In the genomic region with DNA sequence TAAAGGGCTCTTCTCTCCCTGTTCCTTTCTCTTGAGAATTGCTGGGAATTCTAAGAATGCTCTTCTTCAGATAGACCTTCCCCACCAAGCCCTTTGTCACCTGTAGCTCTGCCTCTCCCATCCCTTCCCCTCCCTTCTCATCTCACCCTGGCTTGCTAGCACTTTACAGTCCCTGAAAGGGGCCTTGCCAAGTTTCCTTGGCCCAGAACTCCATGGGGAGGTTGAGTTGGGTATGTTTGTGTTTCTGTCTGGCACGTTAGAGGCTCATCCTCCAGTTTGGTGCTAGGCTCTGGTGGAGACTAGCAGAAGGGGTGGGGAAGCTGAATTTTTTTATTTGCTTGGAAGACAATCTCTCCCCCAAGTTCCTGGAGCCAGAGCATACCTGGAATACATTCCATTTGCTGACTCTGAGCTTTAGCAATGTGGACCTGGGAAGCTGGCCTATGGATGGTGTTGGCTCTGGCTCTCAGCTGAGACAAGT, we compare ENCODE assay signal across 19 cellular contexts. TPM values are rescaled to one million over a fixed set of nuclear protein-coding genes. Genes with fewer than 3 reads are reported as not detected.
DNase-seq lines count a peak whose midpoint lies in the region; ATAC-seq and TF ChIP-seq lines count a peak whose summit lies in the region.
"Had no signal": no experiment of that assay in that cellular context is flagged by ENCODE, and none has a peak within 500 bp of the region (broad histone marks: within the 10 kb centered on the region; RNA-seq: fewer than 3 reads in every experiment).

No MANE protein-coding gene starts in this region.

- H4K5ac ChIP-seq in mesendoderm (ENCODE audit: low read length), result no peak overlapping the region

- H3K4me3 ChIP-seq in endodermal cell (ENCODE audit: low read length) (no peak overlapping the region), mesendoderm (ENCODE audit: low read length) (no peak overlapping the region), aorta (ENCODE audit: low read length in 2 of 2) (no peak overlapping the region), gastrocnemius medialis (no peak overlapping the region)
- H3K4me3 ChIP-seq: testis had no signal

- 67% methylated on average over 1 of the region's 1 CpG; no CpG with 5 or more reads in 1 of the 2 experiments for WGBS in endodermal cell (ENCODE audit: insufficient coverage in 1 of 2, insufficient read length in 1 of 2), 2 experiments
- WGBS in mesendoderm (ENCODE audit: extremely low coverage, insufficient coverage, low lambda C conversion rate), result no CpG with 5 or more reads among the region's 1 CpG
- WGBS in aorta, 2 donors, result 25 to 29% methylated on average over 1 of the region's 1 CpG

- TF ChIP-seq CTCF in endodermal cell (conservative IDR thresholded peaks at IDR 0.05), result no peak
- no peak for TF ChIP-seq CTCF in gastrocnemius medialis (IDR thresholded peaks at IDR 0.05 in 4 of 5, conservative IDR thresholded peaks at IDR 0.05 in 1 of 5)

- H2BK120ac ChIP-seq in mesendoderm (ENCODE audit: low read depth, low read length), result no peak overlapping the region

- no peaks in the 10 kb centered on the region for H3K9me3 Mint-ChIP-seq in endodermal cell
- H3K9me3 Mint-ChIP-seq: CD4-positive, CD25-positive, alpha-beta regulatory T cell; effector memory CD8-positive, alpha-beta T cell; T-helper 2 cell treated with Interferon-gamma antibody and Interleukin-4, amounts not matched to agents 5 μg/mL and 100 μg/mL, for 36 hours had no signal

- ATAC-seq in aorta (ENCODE audit: low FRiP score), result no peak
- ATAC-seq in gastrocnemius medialis, result no peak
- ATAC-seq: effector memory CD8-positive, alpha-beta T cell had no signal

- no peak overlapping the region for H3K4ac ChIP-seq in mesendoderm (ENCODE audit: low read depth, low read length)

- no peak overlapping the region for H4K8ac ChIP-seq in mesendoderm (ENCODE audit: low read depth, low read length)

- peak overlapping the region; percentile 98 for H3K27ac Mint-ChIP-seq in endodermal cell
- H3K27ac Mint-ChIP-seq: activated naive CD8-positive, alpha-beta T cell; CD4-positive, CD25-positive, alpha-beta regulatory T cell; effector memory CD8-positive, alpha-beta T cell; T-helper 2 cell treated with Interferon-gamma antibody and Interleukin-4, amounts not matched to agents 5 μg/mL and 100 μg/mL, for 36 hours had no signal

- no peaks in the 10 kb centered on the region for H3K27me3 ChIP-seq in endodermal cell (ENCODE audit: control insufficient read depth, insufficient read depth, low read length, poor library complexity, severe bottlenecking)
- H3K27me3 ChIP-seq in mesendoderm (ENCODE audit: insufficient read depth, low read length, poor library complexity), result no peaks in the 10 kb centered on the region
- H3K27me3 ChIP-seq in aorta (ENCODE audit: control insufficient read depth in 1 of 2, insufficient read depth in 2 of 2, low read length in 1 of 2), result no peaks in the 10 kb centered on the region
- peaks cover 11 to 29% (median 16%) of the 10 kb centered on the region in 3 donors for H3K27me3 ChIP-seq in gastrocnemius medialis
- H3K27me3 ChIP-seq: testis had no signal

- H3K79me1 ChIP-seq in mesendoderm (ENCODE audit: low read length), result peaks cover 2% of the 10 kb centered on the region

- H3K4me3 Mint-ChIP-seq in endodermal cell, result no peak overlapping the region
- H3K4me3 Mint-ChIP-seq: activated naive CD8-positive, alpha-beta T cell; CD4-positive, CD25-positive, alpha-beta regulatory T cell; effector memory CD8-positive, alpha-beta T cell; T-helper 2 cell treated with Interferon-gamma antibody and Interleukin-4, amounts not matched to agents 5 μg/mL and 100 μg/mL, for 36 hours had no signal

- H3K4me1 Mint-ChIP-seq in endodermal cell, result peaks cover 44% of the 10 kb centered on the region

- H3K4me1 ChIP-seq in endodermal cell (ENCODE audit: control insufficient read depth, insufficient read depth, low read length), result peaks cover 18% of the 10 kb centered on the region
- H3K4me1 ChIP-seq in mesendoderm (ENCODE audit: control insufficient read depth, low read depth, low read length), result peaks cover 22% of the 10 kb centered on the region
- peaks cover 0 to 5% of the 10 kb centered on the region in 2 donors for H3K4me1 ChIP-seq in aorta (ENCODE audit: control insufficient read depth in 1 of 2, insufficient read depth in 2 of 2, low read length in 2 of 2)
- H3K4me1 ChIP-seq in gastrocnemius medialis, result peaks cover 8 to 13% of the 10 kb centered on the region in 2 donors

- no peak overlapping the region for H3K18ac ChIP-seq in mesendoderm (ENCODE audit: low read length)

- in situ Hi-C loops in gastrocnemius medialis (cut with MboI; ENCODE audit: low sequenced_read_pairs in 4 of 4), result no loop called here

- H3K56ac ChIP-seq in mesendoderm (ENCODE audit: low read length), result peak overlapping the region; percentile 40

- no peaks in the 10 kb centered on the region for H3K27me3 Mint-ChIP-seq in endodermal cell (ENCODE audit: insufficient read depth)
- H3K27me3 Mint-ChIP-seq: activated naive CD8-positive, alpha-beta T cell; CD4-positive, CD25-positive, alpha-beta regulatory T cell; effector memory CD8-positive, alpha-beta T cell had no signal

- H2BK15ac ChIP-seq in mesendoderm (replicated peaks; ENCODE audit: low read depth), result no peak overlapping the region

- H3K27ac ChIP-seq in endodermal cell (ENCODE audit: low read depth, low read length) (peak overlapping the region; percentile 65), mesendoderm (ENCODE audit: low read depth, low read length) (peak overlapping the region; percentile 32), aorta (ENCODE audit: low read depth in 1 of 2, low read length in 2 of 2) (no peak overlapping the region), gastrocnemius medialis (no peak overlapping the region)
- H3K27ac ChIP-seq: testis had no signal

- H3K9me3 ChIP-seq in endodermal cell (ENCODE audit: control insufficient read depth, low read length) (no peaks in the 10 kb centered on the region), aorta (ENCODE audit: control insufficient read depth, low read length) (no peaks in the 10 kb centered on the region), gastrocnemius medialis (no peaks in the 10 kb centered on the region)
- H3K9me3 ChIP-seq: testis had no signal

- H2AK5ac ChIP-seq in mesendoderm (ENCODE audit: low read length), result no peak overlapping the region

- no peak for TF ChIP-seq POLR2A in gastrocnemius medialis (IDR thresholded peaks at IDR 0.05)

- no peak overlapping the region for H3K23ac ChIP-seq in mesendoderm (ENCODE audit: low read length)

- H3K4me2 ChIP-seq in mesendoderm (ENCODE audit: low read length), result no peak overlapping the region

- H3K79me2 ChIP-seq in mesendoderm (ENCODE audit: control insufficient read depth, insufficient read depth, low read length), result no peaks in the 10 kb centered on the region

- peaks cover 28% of the 10 kb centered on the region for H3K36me3 Mint-ChIP-seq in endodermal cell (ENCODE audit: low read depth)
- H3K36me3 Mint-ChIP-seq: activated naive CD8-positive, alpha-beta T cell had no signal

- H3K36me3 ChIP-seq in endodermal cell (ENCODE audit: control insufficient read depth, insufficient read depth, low read length), result peaks cover 29% of the 10 kb centered on the region
- H3K36me3 ChIP-seq in mesendoderm (ENCODE audit: control insufficient read depth, insufficient read depth, low read length), result no peaks in the 10 kb centered on the region
- no peaks in the 10 kb centered on the region for H3K36me3 ChIP-seq in aorta (ENCODE audit: control insufficient read depth in 1 of 2, insufficient read depth in 2 of 2, low read length in 1 of 2)
- no peaks in the 10 kb centered on the region for H3K36me3 ChIP-seq in gastrocnemius medialis

- peak overlapping the region; percentile 3 for H2BK5ac ChIP-seq in mesendoderm (ENCODE audit: low read length)

- peak overlapping the region; percentile 73 for H3K9ac ChIP-seq in endodermal cell (ENCODE audit: extremely low read depth, low read length, poor library complexity, severe bottlenecking)
- H3K9ac ChIP-seq in mesendoderm (ENCODE audit: low read length), result peak overlapping the region; percentile 20

- intact Hi-C loops in aorta (cut with DNase I) (no loop called here), gastrocnemius medialis (cut with DNase I; ENCODE audit: low total_unique reads) (no loop called here)

- DNase-seq in 8988T (peak; percentile 48), LoVo (ENCODE audit: low spot score) (peak; percentile 56), endodermal cell (peak; percentile 89), mesendoderm (peak; percentile 97), aorta (no peak), HPDE6-E6E7 (ENCODE audit: extremely low spot score) (no peak), gastrocnemius medialis (no peak), T1000 (lab: John Stamatoyannopoulos, UW) (no peak)
- DNase-seq: caudate nucleus; CD4-positive, CD25-positive, alpha-beta regulatory T cell; effector memory CD8-positive, alpha-beta T cell; mesenchymal stem cell; MM.1S; NCI-H1930; NCI-H524 treated with DMSO at 0.1 percent for 48 hours; stimulated activated CD4-positive, alpha-beta T cell treated with anti-CD3 and anti-CD28 coated beads, Interleukin-4, amount 100 ng/mL, for 24 hours; testis had no signal

RNA-seq across cellular contexts. Expression of a gene that starts 4.9 kb away (rescaled TPM):
- total RNA-seq in endodermal cell (10 to 100 TPM; 39.7 to 39.9 TPM), aorta (1 to 10 TPM in 1 of 2 donors, under 1 TPM in 1; 0.23 to 1.7 TPM), gastrocnemius medialis (under 1 TPM in 2 of 4 donors, not detected in 2; 0.34 to 0.78 TPM)
- polyA plus RNA-seq in endodermal cell (2013, experiment 1 of 2), result 14.2 TPM
- polyA plus RNA-seq in endodermal cell (2013, experiment 2 of 2), result 10.8 TPM
- 26.5 TPM for polyA plus RNA-seq in mesendoderm (2013, experiment 1 of 2)
- polyA plus RNA-seq in mesendoderm (2013, experiment 2 of 2), result 26.5 TPM
- polyA plus RNA-seq in aorta, result 10 to 100 TPM in 1 of 2 donors, under 1 TPM in 1; 0.36 to 27.5 TPM

RNA-seq across cellular contexts. Expression of a gene that starts 24.0 kb away (rescaled TPM):
- total RNA-seq in endodermal cell, result 10 to 100 TPM; 12.7 to 18.3 TPM
- 8.4 TPM for polyA plus RNA-seq in endodermal cell (2013, experiment 1 of 2)
- 7.3 TPM for polyA plus RNA-seq in endodermal cell (2013, experiment 2 of 2)
- polyA plus RNA-seq in mesendoderm (2013, experiment 1 of 2), result 16.9 TPM
- 17.1 TPM for polyA plus RNA-seq in mesendoderm (2013, experiment 2 of 2)
- total RNA-seq in aorta, result 10 to 100 TPM in 1 of 2 donors, 1 to 10 TPM in 1; 6.5 to 11.2 TPM
- polyA plus RNA-seq in aorta, result 1 to 10 TPM; 3.9 to 4.5 TPM
- 1 to 10 TPM; 1.2 to 4.0 (median 2.7) TPM for total RNA-seq in gastrocnemius medialis

RNA-seq across cellular contexts. Expression of a gene that starts 56.8 kb away (rescaled TPM):
- 100 to 1,000 TPM; 138 to 165 TPM for total RNA-seq in endodermal cell
- 81.3 TPM for polyA plus RNA-seq in endodermal cell (2013, experiment 1 of 2)
- polyA plus RNA-seq in endodermal cell (2013, experiment 2 of 2), result 75.7 TPM
- 43.2 TPM for polyA plus RNA-seq in mesendoderm (2013, experiment 1 of 2)
- polyA plus RNA-seq in mesendoderm (2013, experiment 2 of 2), result 38.6 TPM
- 100 to 1,000 TPM in 1 of 2 donors, 10 to 100 TPM in 1; 96.0 to 144 TPM for total RNA-seq in aorta
- polyA plus RNA-seq in aorta, result 10 to 100 TPM; 11.6 to 34.6 TPM
- total RNA-seq in gastrocnemius medialis, result 10 to 100 TPM; 14.1 to 20.2 (median 15.1) TPM

Comparison
In these comparisons a context has a peak if more than half of its experiments do, and no peak if none do; other contexts are left out.
1. DNase-seq: peak in 8988T (single experiment), LoVo (single experiment), endodermal cell (single experiment) and mesendoderm (single experiment); none in aorta (0 of 2), HPDE6-E6E7 (single experiment), gastrocnemius medialis (0 of 2) and T1000 (single experiment).
2. H3K27ac ChIP-seq: peak in endodermal cell (single experiment) and mesendoderm (single experiment); none in aorta (0 of 2) and gastrocnemius medialis (0 of 4).
3. RNA of a gene that starts 4.9 kb away (total RNA-seq): 39.7 to 39.9 TPM in endodermal cell; 0.23 to 1.7 TPM in aorta and 0.34 to 0.78 TPM in gastrocnemius medialis; every median in the first group is over 10 times any median in the second.
4. RNA of a gene that starts 56.8 kb away (total RNA-seq): 138 to 165 TPM in endodermal cell and 96.0 to 144 TPM in aorta; 14.1 to 20.2 TPM in gastrocnemius medialis; every median in the first group is over 4 times any median in the second.